ENCODE assay signal across 24 cellular contexts in genomic region chr1:11964656-11965055, GRCh38.
"Had no signal": no experiment of that assay in that cellular context is flagged by ENCODE, and none has a peak within 500 bp of the region (broad histone marks: within the 10 kb centered on the region; RNA-seq: fewer than 3 reads in every experiment).

No MANE protein-coding gene starts in this region.

- H3K27me3 ChIP-seq: dorsolateral prefrontal cortex, esophagus muscularis mucosa, foreskin keratinocyte, gastroesophageal sphincter, heart left ventricle, hepatocyte, left lung had no signal

- H3K4me2 ChIP-seq: hepatocyte had no signal

- H3K4me3 Mint-ChIP-seq: mesothelial cell of epicardium, naive B cell had no signal

- H2AFZ ChIP-seq: hepatocyte had no signal

- H3K9me3 ChIP-seq: esophagus muscularis mucosa, gastroesophageal sphincter, heart left ventricle, left lung, lower lobe of right lung, mucosa of descending colon had no signal

- H3K9me3 Mint-ChIP-seq: mesothelial cell of epicardium, naive B cell had no signal

- H3K27ac ChIP-seq: coronary artery, esophagus muscularis mucosa, foreskin keratinocyte, gastroesophageal sphincter, heart left ventricle, hepatocyte, left lung, lower lobe of right lung had no signal

- H3K79me2 ChIP-seq: hepatocyte had no signal

- FAIRE-seq: colon, endothelial cell of umbilical vein, frontal cortex, islet of Langerhans, keratinocyte had no signal

- ATAC-seq: foreskin keratinocyte, gastroesophageal sphincter, left cardiac atrium, left lung, left ventricle myocardium superior, lower lobe of right lung, mucosa of descending colon had no signal

- H3K4me3 ChIP-seq: coronary artery, dorsolateral prefrontal cortex, esophagus muscularis mucosa, gastroesophageal sphincter, heart left ventricle, hepatocyte, left lung, lower lobe of right lung, mucosa of descending colon had no signal

- DNase-seq: dermis blood vessel endothelial cell; dorsolateral prefrontal cortex; effector CD4-positive, alpha-beta T cell; effector memory CD4-positive, alpha-beta T cell; foreskin keratinocyte; heart left ventricle; hypothalamus; left cardiac atrium; left lung; left ventricle myocardium superior; lower lobe of right lung; mesenchymal stem cell; mucosa of descending colon; naive B cell had no signal

- H3K27ac Mint-ChIP-seq: mesothelial cell of epicardium had no signal

- H3K27me3 Mint-ChIP-seq: naive B cell had no signal
